8 cellular contexts compared by ENCODE assay signal in genomic region chr20:25296094-25297093, GRCh38. TPM values are rescaled to one million over a fixed set of nuclear protein-coding genes. Genes with fewer than 3 reads are reported as not detected.
A peak's percentile ranks its signal among the peaks of the same experiment; 100 is the strongest.
DNase-seq lines count a peak whose midpoint lies in the region; ATAC-seq and TF ChIP-seq lines count a peak whose summit lies in the region.

No MANE protein-coding gene starts in this region.

- no peak overlapping the region for H3K4me3 Mint-ChIP-seq in naive thymus-derived CD4-positive, alpha-beta T cell

- H3K4me1 ChIP-seq in naive thymus-derived CD4-positive, alpha-beta T cell (ENCODE audit: control insufficient read depth in 2 of 2, insufficient read depth in 2 of 2, low read length in 2 of 2) = no peaks in the 10 kb centered on the region

- POLR2A ChIA-PET in HEK293T (lab: Yijun Ruan, JAX) = interaction anchor here (2.0 kb wide), 1 partner anchor 111 kb away, joined by 8 read pairs; the partner anchor contains the start of gene GINS1
- POLR2A ChIA-PET in naive thymus-derived CD4-positive, alpha-beta T cell (lab: Charles Lee) = interaction anchor here (1.0 kb wide), 1 partner anchor 49 kb away, joined by 3 read pairs; the partner anchor contains the start of gene PYGB

- H3K27me3 Mint-ChIP-seq in naive thymus-derived CD4-positive, alpha-beta T cell = no peaks in the 10 kb centered on the region

- H3K4me1 Mint-ChIP-seq in naive thymus-derived CD4-positive, alpha-beta T cell = peaks cover 0 to 12% (median 3%) of the 10 kb centered on the region in 7 donors

- intact Hi-C loops in naive thymus-derived CD4-positive, alpha-beta T cell (cut with micrococcal nuclease) = loop anchor here (1.0 to 5.0 kb wide), 3 partner anchors 49 to 302 kb away; partner anchors contain the start of gene PYGB (in 1 of the 2)

- DNase-seq in activated CD4-positive, alpha-beta T cell treated with anti-CD3 and anti-CD28 coated beads for 48 hours = peak; percentile 53
- DNase-seq in activated CD4-positive, alpha-beta T cell treated with anti-CD3 and anti-CD28 coated beads for 1 hour = no peak
- DNase-seq in HEK293T (ENCODE audit: extremely low spot score) = peak; percentile 38
- DNase-seq in RPMI8226 = peak; percentile 88
- DNase-seq in effector CD8-positive, alpha-beta T cell (lab: John Stamatoyannopoulos, UW) = peak; percentile 5
- peak in 5 of 9 donors; percentile 17 to 52 (median 25) for DNase-seq in naive thymus-derived CD4-positive, alpha-beta T cell
- DNase-seq in NCI-H187 treated with DMSO at 0.1 percent for 48 hours (lab: John Stamatoyannopoulos, UW) = no peak

- no peaks in the 10 kb centered on the region for H3K27me3 ChIP-seq in naive thymus-derived CD4-positive, alpha-beta T cell (ENCODE audit: control insufficient read depth in 2 of 2, insufficient read depth in 2 of 2, low read length in 2 of 2)

- no peaks in the 10 kb centered on the region for H3K9me3 Mint-ChIP-seq in naive thymus-derived CD4-positive, alpha-beta T cell

- H3K36me3 Mint-ChIP-seq in naive thymus-derived CD4-positive, alpha-beta T cell = peaks cover 0 to 14% (median 0%) of the 10 kb centered on the region in 5 donors

- H3K36me3 ChIP-seq in naive thymus-derived CD4-positive, alpha-beta T cell (ENCODE audit: control insufficient read depth in 2 of 3, insufficient read depth in 3 of 3, low read length in 3 of 3) = peaks cover 0 to 54% (median 0%) of the 10 kb centered on the region in 3 experiments

- H3K27ac Mint-ChIP-seq in naive thymus-derived CD4-positive, alpha-beta T cell = peak overlapping the region in 3 of 9 donors; percentile 29 to 55 (median 36)

- CTCF ChIA-PET in HEK293T (lab: Yijun Ruan, JAX) = interaction anchor here (0.8 to 3.3 kb wide), 5 partner anchors 13 to 143 kb away, joined by 3 to 23 read pairs (median 4); no protein-coding TSS in a partner anchor
- CTCF ChIA-PET in naive thymus-derived CD4-positive, alpha-beta T cell (lab: Charles Lee) = interaction anchor here (1.1 to 2.2 kb wide), 2 partner anchors 102 to 112 kb away, joined by 3 to 19 read pairs; no protein-coding TSS in a partner anchor

- no peaks in the 10 kb centered on the region for H3K9me3 ChIP-seq in naive thymus-derived CD4-positive, alpha-beta T cell (ENCODE audit: control insufficient read depth in 2 of 3, low read length in 3 of 3)

- H3K27ac ChIP-seq in naive thymus-derived CD4-positive, alpha-beta T cell (ENCODE audit: low read depth, low read length) = no peak overlapping the region

- ATAC-seq in naive thymus-derived CD4-positive, alpha-beta T cell = peak; percentile 25
- ATAC-seq in HG03460 (IDR thresholded peaks at IDR 0.05; ENCODE audit: unreplicated experiment) = no peak

- H3K4me3 ChIP-seq in naive thymus-derived CD4-positive, alpha-beta T cell (ENCODE audit: low read length) = no peak overlapping the region

TF ChIP-seq in HEK293T, 16 proteins besides CTCF, POLR2A, EP300 and RAD21:
- TF ChIP-seq PKNOX1 (IDR thresholded peaks at IDR 0.05) (no peak), CTBP1 (IDR thresholded peaks at IDR 0.05; ENCODE audit: borderline replicate concordance) (no peak), LEF1 (IDR thresholded peaks at IDR 0.05; ENCODE audit: borderline replicate concordance) (no peak), FOXA1 (IDR thresholded peaks at IDR 0.05) (no peak), SUZ12 (IDR thresholded peaks at IDR 0.05) (no peak), HDGF (IDR thresholded peaks at IDR 0.05; ENCODE audit: borderline replicate concordance) (no peak), TARDBP (IDR thresholded peaks at IDR 0.05) (no peak), L3MBTL2 (conservative IDR thresholded peaks at IDR 0.05) (no peak), ARNT (IDR thresholded peaks at IDR 0.05) (no peak), FOXM1 (IDR thresholded peaks at IDR 0.05; ENCODE audit: borderline replicate concordance) (no peak), FOXK2 (IDR thresholded peaks at IDR 0.05) (no peak), SP1 (IDR thresholded peaks at IDR 0.05) (no peak), NFRKB (IDR thresholded peaks at IDR 0.05) (no peak), ELF4 (IDR thresholded peaks at IDR 0.05) (no peak), BHLHE40 (IDR thresholded peaks at IDR 0.05; ENCODE audit: borderline replicate concordance) (no peak), ZNF384 (IDR thresholded peaks at IDR 0.05) (no peak)

RNA-seq across cellular contexts. Expression of gene PYGB, which starts 48.5 kb away (rescaled TPM):
- 10 to 100 TPM; 29.8 to 45.2 (median 43.6) TPM for total RNA-seq in naive thymus-derived CD4-positive, alpha-beta T cell
- 10 to 100 TPM; 55.9 to 81.6 TPM for polyA plus RNA-seq in naive thymus-derived CD4-positive, alpha-beta T cell

Comparison
In these comparisons a context has a peak if more than half of its experiments do, and no peak if none do; other contexts are left out.
1. DNase-seq: peak in activated CD4-positive, alpha-beta T cell treated with anti-CD3 and anti-CD28 coated beads for 48 hours (single experiment), HEK293T (single experiment), RPMI8226 (single experiment), effector CD8-positive, alpha-beta T cell (single experiment) and naive thymus-derived CD4-positive, alpha-beta T cell (5 of 9); none in activated CD4-positive, alpha-beta T cell treated with anti-CD3 and anti-CD28 coated beads for 1 hour (single experiment) and NCI-H187 treated with DMSO at 0.1 percent for 48 hours (single experiment).